8 cellular contexts compared by ENCODE assay signal in the genomic region with DNA sequence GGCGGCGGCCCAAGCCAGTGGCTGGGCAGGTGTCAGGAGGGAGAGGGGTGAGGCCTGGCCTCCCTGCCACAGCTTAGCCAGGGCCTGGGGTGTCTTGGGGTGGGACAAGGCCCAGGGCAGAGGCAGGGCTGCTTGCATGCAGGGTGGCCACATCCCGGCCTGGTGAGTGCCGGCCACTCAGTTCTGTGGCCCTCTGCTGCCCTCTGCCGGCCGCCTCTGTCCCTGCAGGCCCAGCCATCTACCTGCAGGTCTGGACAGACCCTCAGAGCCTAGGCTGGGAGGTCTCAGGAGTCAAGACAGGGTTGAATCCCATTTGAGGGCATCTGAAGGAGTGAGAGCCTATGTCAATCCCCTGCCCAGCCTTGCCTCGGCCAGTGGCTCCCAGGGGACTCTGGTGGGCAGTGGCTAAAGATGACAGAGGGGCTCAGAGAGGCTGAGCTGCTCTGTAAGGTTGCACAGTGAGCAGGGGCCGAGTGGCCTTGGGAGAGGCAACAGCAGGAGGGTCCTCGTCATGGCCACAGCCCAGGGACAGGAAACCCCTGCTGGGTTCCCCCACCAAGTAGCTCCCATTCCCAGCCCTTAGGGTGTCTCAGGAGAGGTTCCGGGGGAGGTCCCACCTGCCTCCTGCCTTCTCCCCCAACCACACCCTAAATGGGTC. TPM values are rescaled to one million over a fixed set of nuclear protein-coding genes. Genes with fewer than 3 reads are reported as not detected.
A peak's percentile ranks its signal among the peaks of the same experiment; 100 is the strongest.
DNase-seq lines count a peak whose midpoint lies in the region; ATAC-seq and TF ChIP-seq lines count a peak whose summit lies in the region.
"Not testable (repeated sequence)": the region's sequence is repeated elsewhere in the genome, so short reads cannot be mapped to it uniquely, and the experiment has no call there.

No MANE protein-coding gene starts in this region.

- not testable (repeated sequence) for H3K27ac ChIP-seq in brain microvascular endothelial cell, heart right ventricle

- WGBS in heart right ventricle, 2 donors, result 16 to 26% methylated on average over 8 to 9 of the region's 10 CpGs

- in situ Hi-C loops in brain microvascular endothelial cell (cut with HindIII; ENCODE audit: low pct_ligation_motif_present, low sequenced_read_pairs), result not testable (repeated sequence)

- not testable (repeated sequence) for H3K9me3 ChIP-seq in heart right ventricle

- not testable (repeated sequence) for H3K36me3 ChIP-seq in brain microvascular endothelial cell (replicated peaks); heart right ventricle

- H3K27me3 ChIP-seq in brain microvascular endothelial cell (replicated peaks) (peaks cover 17% of the 10 kb centered on the region), heart right ventricle (peaks cover 0 to 16% (median 4%) of the 10 kb centered on the region in 7 donors)

- not testable (repeated sequence) for H3K4me1 ChIP-seq in heart right ventricle

- peak; percentile 92 for TF ChIP-seq CTCF in brain microvascular endothelial cell (IDR thresholded peaks at IDR 0.05; ENCODE audit: low read depth, low read length, missing control alignments)
- peak; percentile 71 to 95 (median 81) for TF ChIP-seq CTCF in heart right ventricle (IDR thresholded peaks at IDR 0.05)
- TF ChIP-seq CTCF in omental fat pad (IDR thresholded peaks at IDR 0.05), result not testable (repeated sequence)

- intact Hi-C loops in heart right ventricle (cut with DNase I), result loop anchor here (1.0 to 5.0 kb wide), 4 partner anchors 127 to 129 kb away; no protein-coding TSS in a partner anchor

- not testable (repeated sequence) for H3K4me3 ChIP-seq in brain microvascular endothelial cell (ENCODE audit: low read depth, low read length); heart right ventricle

- peak; percentile 32 for DNase-seq in COLO829 (ENCODE audit: low spot score)
- DNase-seq in HK-2 (ENCODE audit: unreplicated experiment), result peak; percentile 74
- DNase-seq in NOMO-1 treated with DMSO at 0.1 percent for 48 hours (lab: John Stamatoyannopoulos, UW; ENCODE audit: unreplicated experiment), result peak; percentile 29
- DNase-seq in activated CD4-positive, alpha-beta T cell treated with anti-CD3 and anti-CD28 coated beads, Interleukin-2, amount 50 U/mL, for 24 hours (ENCODE audit: low read depth in 1 of 2, low spot score in 1 of 2), result peak; percentile 73 to 78
- DNase-seq in brain microvascular endothelial cell, result peak; percentile 60
- DNase-seq in heart right ventricle, result peak; percentile 77 to 82
- peak; percentile 93 for DNase-seq in omental fat pad (ENCODE audit: low spot score)
- peak; percentile 73 for DNase-seq in stimulated activated CD8-positive, alpha-beta memory T cell treated with anti-CD3 and anti-CD28 coated beads, Interleukin-7, amount 100 ng/mL, for 24 hours (ENCODE audit: low read depth)

- ATAC-seq in heart right ventricle (peak; percentile 82 to 94 (median 88)), omental fat pad (ENCODE audit: low FRiP score) (peak; percentile 76)

RNA-seq across cellular contexts. Expression of a gene that starts 17.7 kb away (rescaled TPM):
- total RNA-seq in heart right ventricle, result 1 to 10 TPM in 5 of 10 donors, under 1 TPM in 5; 0.56 to 2.5 (median 0.93) TPM
- polyA plus RNA-seq in heart right ventricle, result 1 to 10 TPM in 1 of 2 donors, under 1 TPM in 1; 0.59 to 1.5 TPM
- 1 to 10 TPM in 2 of 4 donors, under 1 TPM in 2; 0.25 to 2.3 (median 1.3) TPM for total RNA-seq in omental fat pad

RNA-seq across cellular contexts. Expression of a gene that starts 34.0 kb away (rescaled TPM):
- 10 to 100 TPM; 37.9 to 65.9 (median 40.5) TPM for total RNA-seq in heart right ventricle
- 10 to 100 TPM; 57.3 to 90.3 TPM for polyA plus RNA-seq in heart right ventricle
- total RNA-seq in omental fat pad, result 10 to 100 TPM; 29.7 to 67.6 (median 45.0) TPM

Comparison
In these comparisons a context has a peak if more than half of its experiments do, and no peak if none do; other contexts are left out.
1. DNase-seq: peak in every context shown above with its lines; median percentile 93 in omental fat pad; 80 in heart right ventricle; 76 in activated CD4-positive, alpha-beta T cell treated with anti-CD3 and anti-CD28 coated beads, Interleukin-2, amount 50 U/mL, for 24 hours; 74 in HK-2; 73 in stimulated activated CD8-positive, alpha-beta memory T cell treated with anti-CD3 and anti-CD28 coated beads, Interleukin-7, amount 100 ng/mL, for 24 hours; 60 in brain microvascular endothelial cell; 32 in COLO829; 29 in NOMO-1 treated with DMSO at 0.1 percent for 48 hours.